Comparison of ENCODE assay signal across 1 cellular context in genomic region chr6:89375427-89375868, GRCh38.
TF ChIP-seq lines count a peak whose summit lies in the region.

No MANE protein-coding gene starts in this region.

TF ChIP-seq in GM12878, 131 proteins besides CTCF, POLR2A, EP300 and RAD21 (continues in another document):
- TF ChIP-seq CHD1 (IDR thresholded peaks at IDR 0.05; ENCODE audit: low read depth, low read length), result no peak
- no peak for TF ChIP-seq RB1 (IDR thresholded peaks at IDR 0.05; ENCODE audit: borderline replicate concordance)
- TF ChIP-seq, protein P1, sequence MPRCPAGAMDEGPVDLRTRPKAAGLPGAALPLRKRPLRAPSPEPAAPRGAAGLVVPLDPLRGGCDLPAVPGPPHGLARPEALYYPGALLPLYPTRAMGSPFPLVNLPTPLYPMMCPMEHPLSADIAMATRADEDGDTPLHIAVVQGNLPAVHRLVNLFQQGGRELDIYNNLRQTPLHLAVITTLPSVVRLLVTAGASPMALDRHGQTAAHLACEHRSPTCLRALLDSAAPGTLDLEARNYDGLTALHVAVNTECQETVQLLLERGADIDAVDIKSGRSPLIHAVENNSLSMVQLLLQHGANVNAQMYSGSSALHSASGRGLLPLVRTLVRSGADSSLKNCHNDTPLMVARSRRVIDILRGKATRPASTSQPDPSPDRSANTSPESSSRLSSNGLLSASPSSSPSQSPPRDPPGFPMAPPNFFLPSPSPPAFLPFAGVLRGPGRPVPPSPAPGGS (IDR thresholded peaks at IDR 0.05; ENCODE audit: borderline replicate concordance, insufficient read depth, low read depth, low read length, poor library complexity, severe bottlenecking), result peak; percentile 80
- no peak for TF ChIP-seq TAF1 (IDR thresholded peaks at IDR 0.05; ENCODE audit: borderline replicate concordance, low read depth, low read length)
- no peak for TF ChIP-seq SIX5 (IDR thresholded peaks at IDR 0.05; ENCODE audit: low read depth, low read length, severe bottlenecking)
- no peak for TF ChIP-seq ZBTB33 (IDR thresholded peaks at IDR 0.05)
- no peak for TF ChIP-seq LARP7 (IDR thresholded peaks at IDR 0.05)
- 0 out of 2 replicates have a peak, but pooled peaks have one; percentile 48 for TF ChIP-seq YY1 (IDR thresholded peaks at IDR 0.05; ENCODE audit: low read depth, low read length)
- no peak for TF ChIP-seq KDM1A (IDR thresholded peaks at IDR 0.05; ENCODE audit: borderline replicate concordance)
- 0 out of 2 replicates have a peak, but pooled peaks have one; percentile 37 for TF ChIP-seq DPF2 (IDR thresholded peaks at IDR 0.05)
- peak; percentile 78; the same call in 1 of the 2 replicates for TF ChIP-seq TCF3 (IDR thresholded peaks at IDR 0.05; ENCODE audit: borderline replicate concordance, insufficient read depth, low read depth, low read length)
- no peak for TF ChIP-seq POLR2AphosphoS2 (IDR thresholded peaks at IDR 0.05; ENCODE audit: low read depth, low read length)
- no peak for TF ChIP-seq FOS (IDR thresholded peaks at IDR 0.05; ENCODE audit: borderline replicate concordance, extremely low read depth, insufficient read length)
- TF ChIP-seq CREM (IDR thresholded peaks at IDR 0.05; ENCODE audit: low read depth), result no peak
- TF ChIP-seq SUZ12 (IDR thresholded peaks at IDR 0.05; ENCODE audit: unreplicated experiment), result no peak
- TF ChIP-seq BMI1 (IDR thresholded peaks at IDR 0.05; ENCODE audit: borderline replicate concordance), result no peak
- TF ChIP-seq YBX1 (IDR thresholded peaks at IDR 0.05), result no peak
- TF ChIP-seq, protein P2, sequence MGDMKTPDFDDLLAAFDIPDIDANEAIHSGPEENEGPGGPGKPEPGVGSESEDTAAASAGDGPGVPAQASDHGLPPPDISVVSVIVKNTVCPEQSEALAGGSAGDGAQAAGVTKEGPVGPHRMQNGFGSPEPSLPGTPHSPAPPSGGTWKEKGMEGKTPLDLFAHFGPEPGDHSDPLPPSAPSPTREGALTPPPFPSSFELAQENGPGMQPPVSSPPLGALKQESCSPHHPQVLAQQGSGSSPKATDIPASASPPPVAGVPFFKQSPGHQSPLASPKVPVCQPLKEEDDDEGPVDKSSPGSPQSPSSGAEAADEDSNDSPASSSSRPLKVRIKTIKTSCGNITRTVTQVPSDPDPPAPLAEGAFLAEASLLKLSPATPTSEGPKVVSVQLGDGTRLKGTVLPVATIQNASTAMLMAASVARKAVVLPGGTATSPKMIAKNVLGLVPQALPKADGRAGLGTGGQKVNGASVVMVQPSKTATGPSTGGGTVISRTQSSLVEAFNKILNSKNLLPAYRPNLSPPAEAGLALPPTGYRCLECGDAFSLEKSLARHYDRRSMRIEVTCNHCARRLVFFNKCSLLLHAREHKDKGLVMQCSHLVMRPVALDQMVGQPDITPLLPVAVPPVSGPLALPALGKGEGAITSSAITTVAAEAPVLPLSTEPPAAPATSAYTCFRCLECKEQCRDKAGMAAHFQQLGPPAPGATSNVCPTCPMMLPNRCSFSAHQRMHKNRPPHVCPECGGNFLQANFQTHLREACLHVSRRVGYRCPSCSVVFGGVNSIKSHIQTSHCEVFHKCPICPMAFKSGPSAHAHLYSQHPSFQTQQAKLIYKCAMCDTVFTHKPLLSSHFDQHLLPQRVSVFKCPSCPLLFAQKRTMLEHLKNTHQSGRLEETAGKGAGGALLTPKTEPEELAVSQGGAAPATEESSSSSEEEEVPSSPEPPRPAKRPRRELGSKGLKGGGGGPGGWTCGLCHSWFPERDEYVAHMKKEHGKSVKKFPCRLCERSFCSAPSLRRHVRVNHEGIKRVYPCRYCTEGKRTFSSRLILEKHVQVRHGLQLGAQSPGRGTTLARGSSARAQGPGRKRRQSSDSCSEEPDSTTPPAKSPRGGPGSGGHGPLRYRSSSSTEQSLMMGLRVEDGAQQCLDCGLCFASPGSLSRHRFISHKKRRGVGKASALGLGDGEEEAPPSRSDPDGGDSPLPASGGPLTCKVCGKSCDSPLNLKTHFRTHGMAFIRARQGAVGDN (IDR thresholded peaks at IDR 0.05), result no peak
- TF ChIP-seq ZNF24 (IDR thresholded peaks at IDR 0.05), result no peak
- TF ChIP-seq MEF2A (IDR thresholded peaks at IDR 0.05; ENCODE audit: insufficient read depth, low read depth, low read length), result peak; percentile 60; the same call in 1 of the 2 replicates
- no peak for TF ChIP-seq SMAD1 (IDR thresholded peaks at IDR 0.05; ENCODE audit: low read depth, partially characterized antibody)
- peak; percentile 83; the same call in 1 of the 2 replicates for TF ChIP-seq PAX5 (IDR thresholded peaks at IDR 0.05; ENCODE audit: borderline replicate concordance, low read depth, low read length)
- no peak for TF ChIP-seq SRF (IDR thresholded peaks at IDR 0.05; ENCODE audit: low read depth in 2 of 2, low read length in 2 of 2)
- peak; percentile 55; the same call in 1 of the 2 replicates for TF ChIP-seq FOXM1 (IDR thresholded peaks at IDR 0.05; ENCODE audit: low read depth, low read length)
- TF ChIP-seq GATAD2B (conservative IDR thresholded peaks at IDR 0.05; ENCODE audit: low read depth), result no peak
- peak; percentile 91 for TF ChIP-seq MTA2 (IDR thresholded peaks at IDR 0.05; ENCODE audit: low read depth)
- no peak for TF ChIP-seq BCLAF1 (IDR thresholded peaks at IDR 0.05)
- TF ChIP-seq ZNF207 (IDR thresholded peaks at IDR 0.05; ENCODE audit: borderline replicate concordance), result no peak
- peak; percentile 42 to 58; a peak in 1 of 4 replicates for TF ChIP-seq BHLHE40 (IDR thresholded peaks at IDR 0.05; ENCODE audit: borderline replicate concordance in 1 of 2, low read depth in 2 of 2, low read length in 1 of 2)
- TF ChIP-seq NR2C1 (IDR thresholded peaks at IDR 0.05), result no peak
- TF ChIP-seq, protein P3, sequence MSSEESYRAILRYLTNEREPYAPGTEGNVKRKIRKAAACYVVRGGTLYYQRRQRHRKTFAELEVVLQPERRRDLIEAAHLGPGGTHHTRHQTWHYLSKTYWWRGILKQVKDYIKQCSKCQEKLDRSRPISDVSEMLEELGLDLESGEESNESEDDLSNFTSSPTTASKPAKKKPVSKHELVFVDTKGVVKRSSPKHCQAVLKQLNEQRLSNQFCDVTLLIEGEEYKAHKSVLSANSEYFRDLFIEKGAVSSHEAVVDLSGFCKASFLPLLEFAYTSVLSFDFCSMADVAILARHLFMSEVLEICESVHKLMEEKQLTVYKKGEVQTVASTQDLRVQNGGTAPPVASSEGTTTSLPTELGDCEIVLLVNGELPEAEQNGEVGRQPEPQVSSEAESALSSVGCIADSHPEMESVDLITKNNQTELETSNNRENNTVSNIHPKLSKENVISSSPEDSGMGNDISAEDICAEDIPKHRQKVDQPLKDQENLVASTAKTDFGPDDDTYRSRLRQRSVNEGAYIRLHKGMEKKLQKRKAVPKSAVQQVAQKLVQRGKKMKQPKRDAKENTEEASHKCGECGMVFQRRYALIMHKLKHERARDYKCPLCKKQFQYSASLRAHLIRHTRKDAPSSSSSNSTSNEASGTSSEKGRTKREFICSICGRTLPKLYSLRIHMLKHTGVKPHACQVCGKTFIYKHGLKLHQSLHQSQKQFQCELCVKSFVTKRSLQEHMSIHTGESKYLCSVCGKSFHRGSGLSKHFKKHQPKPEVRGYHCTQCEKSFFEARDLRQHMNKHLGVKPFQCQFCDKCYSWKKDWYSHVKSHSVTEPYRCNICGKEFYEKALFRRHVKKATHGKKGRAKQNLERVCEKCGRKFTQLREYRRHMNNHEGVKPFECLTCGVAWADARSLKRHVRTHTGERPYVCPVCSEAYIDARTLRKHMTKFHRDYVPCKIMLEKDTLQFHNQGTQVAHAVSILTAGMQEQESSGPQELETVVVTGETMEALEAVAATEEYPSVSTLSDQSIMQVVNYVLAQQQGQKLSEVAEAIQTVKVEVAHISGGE (CRISPR knock-in tag; IDR thresholded peaks at IDR 0.05), result no peak
- no peak for TF ChIP-seq BACH1 (IDR thresholded peaks at IDR 0.05; ENCODE audit: borderline replicate concordance)
- TF ChIP-seq, protein P4, sequence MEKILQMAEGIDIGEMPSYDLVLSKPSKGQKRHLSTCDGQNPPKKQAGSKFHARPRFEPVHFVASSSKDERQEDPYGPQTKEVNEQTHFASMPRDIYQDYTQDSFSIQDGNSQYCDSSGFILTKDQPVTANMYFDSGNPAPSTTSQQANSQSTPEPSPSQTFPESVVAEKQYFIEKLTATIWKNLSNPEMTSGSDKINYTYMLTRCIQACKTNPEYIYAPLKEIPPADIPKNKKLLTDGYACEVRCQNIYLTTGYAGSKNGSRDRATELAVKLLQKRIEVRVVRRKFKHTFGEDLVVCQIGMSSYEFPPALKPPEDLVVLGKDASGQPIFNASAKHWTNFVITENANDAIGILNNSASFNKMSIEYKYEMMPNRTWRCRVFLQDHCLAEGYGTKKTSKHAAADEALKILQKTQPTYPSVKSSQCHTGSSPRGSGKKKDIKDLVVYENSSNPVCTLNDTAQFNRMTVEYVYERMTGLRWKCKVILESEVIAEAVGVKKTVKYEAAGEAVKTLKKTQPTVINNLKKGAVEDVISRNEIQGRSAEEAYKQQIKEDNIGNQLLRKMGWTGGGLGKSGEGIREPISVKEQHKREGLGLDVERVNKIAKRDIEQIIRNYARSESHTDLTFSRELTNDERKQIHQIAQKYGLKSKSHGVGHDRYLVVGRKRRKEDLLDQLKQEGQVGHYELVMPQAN (conservative IDR thresholded peaks at IDR 0.05), result no peak
- no peak for TF ChIP-seq HCFC1 (IDR thresholded peaks at IDR 0.05; ENCODE audit: low read length)
- no peak for TF ChIP-seq CBX3 (IDR thresholded peaks at IDR 0.05; ENCODE audit: borderline replicate concordance, low read depth)
- peak; percentile 86 for TF ChIP-seq TCF12 (IDR thresholded peaks at IDR 0.05; ENCODE audit: low read depth, low read length)
- TF ChIP-seq, protein P5, sequence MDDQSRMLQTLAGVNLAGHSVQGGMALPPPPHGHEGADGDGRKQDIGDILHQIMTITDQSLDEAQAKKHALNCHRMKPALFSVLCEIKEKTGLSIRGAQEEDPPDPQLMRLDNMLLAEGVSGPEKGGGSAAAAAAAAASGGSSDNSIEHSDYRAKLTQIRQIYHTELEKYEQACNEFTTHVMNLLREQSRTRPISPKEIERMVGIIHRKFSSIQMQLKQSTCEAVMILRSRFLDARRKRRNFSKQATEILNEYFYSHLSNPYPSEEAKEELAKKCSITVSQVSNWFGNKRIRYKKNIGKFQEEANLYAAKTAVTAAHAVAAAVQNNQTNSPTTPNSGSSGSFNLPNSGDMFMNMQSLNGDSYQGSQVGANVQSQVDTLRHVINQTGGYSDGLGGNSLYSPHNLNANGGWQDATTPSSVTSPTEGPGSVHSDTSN (IDR thresholded peaks at IDR 0.05; ENCODE audit: insufficient replicate concordance, low read depth, low read length), result no peak
- no peak for TF ChIP-seq WRNIP1 (IDR thresholded peaks at IDR 0.05; ENCODE audit: borderline replicate concordance, low read depth, low read length)
- TF ChIP-seq, protein P6, sequence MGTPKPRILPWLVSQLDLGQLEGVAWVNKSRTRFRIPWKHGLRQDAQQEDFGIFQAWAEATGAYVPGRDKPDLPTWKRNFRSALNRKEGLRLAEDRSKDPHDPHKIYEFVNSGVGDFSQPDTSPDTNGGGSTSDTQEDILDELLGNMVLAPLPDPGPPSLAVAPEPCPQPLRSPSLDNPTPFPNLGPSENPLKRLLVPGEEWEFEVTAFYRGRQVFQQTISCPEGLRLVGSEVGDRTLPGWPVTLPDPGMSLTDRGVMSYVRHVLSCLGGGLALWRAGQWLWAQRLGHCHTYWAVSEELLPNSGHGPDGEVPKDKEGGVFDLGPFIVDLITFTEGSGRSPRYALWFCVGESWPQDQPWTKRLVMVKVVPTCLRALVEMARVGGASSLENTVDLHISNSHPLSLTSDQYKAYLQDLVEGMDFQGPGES (IDR thresholded peaks at IDR 0.05), result no peak
- no peak for TF ChIP-seq ASH2L (IDR thresholded peaks at IDR 0.05; ENCODE audit: borderline replicate concordance, low read depth)
- TF ChIP-seq TCF7 (IDR thresholded peaks at IDR 0.05; ENCODE audit: borderline replicate concordance), result no peak
- TF ChIP-seq IRF4 (IDR thresholded peaks at IDR 0.05; ENCODE audit: low read depth, low read length), result peak; percentile 58
